In the genomic region with DNA sequence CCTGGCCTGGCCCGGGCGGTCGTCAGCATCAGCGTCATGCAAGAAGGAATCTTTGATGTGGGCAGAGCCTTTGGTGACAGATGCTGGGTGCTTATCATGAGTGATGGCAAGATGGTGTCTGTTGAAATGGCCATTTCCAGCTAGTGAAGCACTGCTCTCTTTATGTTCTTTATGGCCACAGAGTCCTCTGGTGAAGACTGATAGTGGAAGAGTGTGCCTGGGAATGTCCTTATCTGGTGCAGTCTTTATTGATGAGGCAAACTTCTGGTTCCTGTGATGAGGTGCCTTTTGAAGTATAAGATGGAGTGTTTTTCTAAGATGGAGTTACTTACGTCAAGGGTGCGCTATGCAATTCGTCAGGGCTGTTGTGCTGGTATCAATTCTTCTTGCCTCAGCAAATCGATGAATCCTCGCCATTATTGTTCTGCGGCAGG, we compare ENCODE assay signal across 1 cellular context.
TF ChIP-seq lines count a peak whose summit lies in the region.

No MANE protein-coding gene starts in this region.

TF ChIP-seq in K562, 482 proteins besides CTCF, POLR2A, EP300 and RAD21 (continued from another document and continues in another):
- TF ChIP-seq CBX1 (IDR thresholded peaks at IDR 0.05; ENCODE audit: low read depth) (no peak), GATAD2B (IDR thresholded peaks at IDR 0.05; ENCODE audit: borderline replicate concordance) (no peak), CREM (IDR thresholded peaks at IDR 0.05; ENCODE audit: low read depth) (peak; percentile 55), LEF1 (IDR thresholded peaks at IDR 0.05) (peak; percentile 95), RCOR1 (IDR thresholded peaks at IDR 0.05; ENCODE audit: borderline replicate concordance in 1 of 2, low read depth in 2 of 2, low read length in 2 of 2) (peak in 1 of 2 experiments; percentile 56; a peak in 1 of 4 replicates), POLR2H (tag; IDR thresholded peaks at IDR 0.05; ENCODE audit: low read depth) (no peak), ZNF311 (CRISPR knock-in tag; IDR thresholded peaks at IDR 0.05) (peak; percentile 97), U2AF2 (optimal IDR thresholded peaks at IDR 0.05; ENCODE audit: low read depth, low read length) (no peak), SMARCE1 (IDR thresholded peaks at IDR 0.05) (0 out of 2 replicates have a peak, but pooled peaks have one; percentile 21), MTF1 (CRISPR knock-in tag; IDR thresholded peaks at IDR 0.05; ENCODE audit: borderline replicate concordance) (no peak), TBL1XR1 (IDR thresholded peaks at IDR 0.05; ENCODE audit: low read length in 2 of 2) (no peak), ZNF324 (CRISPR knock-in tag; IDR thresholded peaks at IDR 0.05) (0 out of 2 replicates have a peak, but pooled peaks have one; percentile 29), FOSL1 (tag; conservative IDR thresholded peaks at IDR 0.05) (peak; percentile 46), MIER1 (IDR thresholded peaks at IDR 0.05; ENCODE audit: low read depth) (no peak), SMAD3 (CRISPR knock-in tag; conservative IDR thresholded peaks at IDR 0.05) (peak; percentile 77), ZNF644 (tag; IDR thresholded peaks at IDR 0.05; ENCODE audit: low read depth) (peak; percentile 73), ZBTB12 (CRISPR knock-in tag; IDR thresholded peaks at IDR 0.05) (peak; percentile 72), CHAMP1 (IDR thresholded peaks at IDR 0.05) (no peak), SAP30 (IDR thresholded peaks at IDR 0.05; ENCODE audit: borderline replicate concordance, insufficient read depth, low read depth, low read length, poor library complexity, severe bottlenecking) (no peak), KDM1A (IDR thresholded peaks at IDR 0.05) (peak; percentile 63 to 68), TCF3 (CRISPR knock-in tag; IDR thresholded peaks at IDR 0.05) (peak; percentile 95), ZNF695 (CRISPR knock-in tag; IDR thresholded peaks at IDR 0.05) (0 out of 2 replicates have a peak, but pooled peaks have one; percentile 47), JUN (IDR thresholded peaks at IDR 0.05; ENCODE audit: borderline replicate concordance, low read depth, low read length) (no peak), JUN (CRISPR knock-in tag; IDR thresholded peaks at IDR 0.05; ENCODE audit: borderline replicate concordance) (peak; percentile 47; the same call in 1 of the 2 replicates), ZKSCAN3 (CRISPR knock-in tag; IDR thresholded peaks at IDR 0.05) (no peak), KLF16 (IDR thresholded peaks at IDR 0.05) (peak; percentile 79), TRIM24 (IDR thresholded peaks at IDR 0.05) (peak; percentile 64 to 73; a peak in 3 of 4 replicates), CREB1 (IDR thresholded peaks at IDR 0.05) (peak; percentile 49), CREB1 (CRISPR knock-in tag; IDR thresholded peaks at IDR 0.05) (peak; percentile 29; the same call in 1 of the 2 replicates), IFI16 (CRISPR knock-in tag; IDR thresholded peaks at IDR 0.05) (peak; percentile 75), LARP7 (IDR thresholded peaks at IDR 0.05) (no peak), ZBTB17 (CRISPR knock-in tag; IDR thresholded peaks at IDR 0.05) (peak; percentile 93), SNAPC5 (CRISPR knock-in tag; IDR thresholded peaks at IDR 0.05) (no peak), CTCFL (IDR thresholded peaks at IDR 0.05; ENCODE audit: borderline replicate concordance, insufficient read depth, low read depth, low read length, poor library complexity, severe bottlenecking) (no peak), TAL1 (IDR thresholded peaks at IDR 0.05) (peak; percentile 92), CHD1 (IDR thresholded peaks at IDR 0.05; ENCODE audit: low read length) (no peak), KLF6 (CRISPR knock-in tag; IDR thresholded peaks at IDR 0.05; ENCODE audit: borderline replicate concordance) (peak; percentile 35; the same call in 1 of the 2 replicates), ELF4 (CRISPR knock-in tag; IDR thresholded peaks at IDR 0.05) (peak; percentile 72; the same call in 1 of the 2 replicates), SPI1 (IDR thresholded peaks at IDR 0.05; ENCODE audit: borderline replicate concordance, low read depth, low read length) (no peak), YY1 (IDR thresholded peaks at IDR 0.05; ENCODE audit: borderline replicate concordance in 1 of 3, control insufficient read depth in 1 of 3, extremely low read depth in 1 of 3, insufficient read depth in 3 of 3, insufficient read length in 1 of 3, insufficient replicate concordance in 2 of 3, low read depth in 1 of 3, low read length in 2 of 3) (peak in 1 of 3 experiments; percentile 18), LCOR (CRISPR knock-in tag; IDR thresholded peaks at IDR 0.05) (peak; percentile 84; the same call in 1 of the 2 replicates)
- TF ChIP-seq, protein P1, sequence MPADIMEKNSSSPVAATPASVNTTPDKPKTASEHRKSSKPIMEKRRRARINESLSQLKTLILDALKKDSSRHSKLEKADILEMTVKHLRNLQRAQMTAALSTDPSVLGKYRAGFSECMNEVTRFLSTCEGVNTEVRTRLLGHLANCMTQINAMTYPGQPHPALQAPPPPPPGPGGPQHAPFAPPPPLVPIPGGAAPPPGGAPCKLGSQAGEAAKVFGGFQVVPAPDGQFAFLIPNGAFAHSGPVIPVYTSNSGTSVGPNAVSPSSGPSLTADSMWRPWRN (IDR thresholded peaks at IDR 0.05; ENCODE audit: low read depth), result peak; percentile 85
- TF ChIP-seq, protein P2, sequence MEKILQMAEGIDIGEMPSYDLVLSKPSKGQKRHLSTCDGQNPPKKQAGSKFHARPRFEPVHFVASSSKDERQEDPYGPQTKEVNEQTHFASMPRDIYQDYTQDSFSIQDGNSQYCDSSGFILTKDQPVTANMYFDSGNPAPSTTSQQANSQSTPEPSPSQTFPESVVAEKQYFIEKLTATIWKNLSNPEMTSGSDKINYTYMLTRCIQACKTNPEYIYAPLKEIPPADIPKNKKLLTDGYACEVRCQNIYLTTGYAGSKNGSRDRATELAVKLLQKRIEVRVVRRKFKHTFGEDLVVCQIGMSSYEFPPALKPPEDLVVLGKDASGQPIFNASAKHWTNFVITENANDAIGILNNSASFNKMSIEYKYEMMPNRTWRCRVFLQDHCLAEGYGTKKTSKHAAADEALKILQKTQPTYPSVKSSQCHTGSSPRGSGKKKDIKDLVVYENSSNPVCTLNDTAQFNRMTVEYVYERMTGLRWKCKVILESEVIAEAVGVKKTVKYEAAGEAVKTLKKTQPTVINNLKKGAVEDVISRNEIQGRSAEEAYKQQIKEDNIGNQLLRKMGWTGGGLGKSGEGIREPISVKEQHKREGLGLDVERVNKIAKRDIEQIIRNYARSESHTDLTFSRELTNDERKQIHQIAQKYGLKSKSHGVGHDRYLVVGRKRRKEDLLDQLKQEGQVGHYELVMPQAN (IDR thresholded peaks at IDR 0.05; ENCODE audit: borderline replicate concordance), result no peak
- TF ChIP-seq, protein P3, sequence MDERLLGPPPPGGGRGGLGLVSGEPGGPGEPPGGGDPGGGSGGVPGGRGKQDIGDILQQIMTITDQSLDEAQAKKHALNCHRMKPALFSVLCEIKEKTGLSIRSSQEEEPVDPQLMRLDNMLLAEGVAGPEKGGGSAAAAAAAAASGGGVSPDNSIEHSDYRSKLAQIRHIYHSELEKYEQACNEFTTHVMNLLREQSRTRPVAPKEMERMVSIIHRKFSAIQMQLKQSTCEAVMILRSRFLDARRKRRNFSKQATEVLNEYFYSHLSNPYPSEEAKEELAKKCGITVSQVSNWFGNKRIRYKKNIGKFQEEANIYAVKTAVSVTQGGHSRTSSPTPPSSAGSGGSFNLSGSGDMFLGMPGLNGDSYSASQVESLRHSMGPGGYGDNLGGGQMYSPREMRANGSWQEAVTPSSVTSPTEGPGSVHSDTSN (CRISPR knock-in tag; IDR thresholded peaks at IDR 0.05; ENCODE audit: low read depth), result 0 out of 2 replicates have a peak, but pooled peaks have one; percentile 5
- TF ChIP-seq, protein P3 (tag; conservative IDR thresholded peaks at IDR 0.05; ENCODE audit: low read depth), result peak; percentile 56; the same call in 1 of the 2 replicates
- TF ChIP-seq, protein P4, sequence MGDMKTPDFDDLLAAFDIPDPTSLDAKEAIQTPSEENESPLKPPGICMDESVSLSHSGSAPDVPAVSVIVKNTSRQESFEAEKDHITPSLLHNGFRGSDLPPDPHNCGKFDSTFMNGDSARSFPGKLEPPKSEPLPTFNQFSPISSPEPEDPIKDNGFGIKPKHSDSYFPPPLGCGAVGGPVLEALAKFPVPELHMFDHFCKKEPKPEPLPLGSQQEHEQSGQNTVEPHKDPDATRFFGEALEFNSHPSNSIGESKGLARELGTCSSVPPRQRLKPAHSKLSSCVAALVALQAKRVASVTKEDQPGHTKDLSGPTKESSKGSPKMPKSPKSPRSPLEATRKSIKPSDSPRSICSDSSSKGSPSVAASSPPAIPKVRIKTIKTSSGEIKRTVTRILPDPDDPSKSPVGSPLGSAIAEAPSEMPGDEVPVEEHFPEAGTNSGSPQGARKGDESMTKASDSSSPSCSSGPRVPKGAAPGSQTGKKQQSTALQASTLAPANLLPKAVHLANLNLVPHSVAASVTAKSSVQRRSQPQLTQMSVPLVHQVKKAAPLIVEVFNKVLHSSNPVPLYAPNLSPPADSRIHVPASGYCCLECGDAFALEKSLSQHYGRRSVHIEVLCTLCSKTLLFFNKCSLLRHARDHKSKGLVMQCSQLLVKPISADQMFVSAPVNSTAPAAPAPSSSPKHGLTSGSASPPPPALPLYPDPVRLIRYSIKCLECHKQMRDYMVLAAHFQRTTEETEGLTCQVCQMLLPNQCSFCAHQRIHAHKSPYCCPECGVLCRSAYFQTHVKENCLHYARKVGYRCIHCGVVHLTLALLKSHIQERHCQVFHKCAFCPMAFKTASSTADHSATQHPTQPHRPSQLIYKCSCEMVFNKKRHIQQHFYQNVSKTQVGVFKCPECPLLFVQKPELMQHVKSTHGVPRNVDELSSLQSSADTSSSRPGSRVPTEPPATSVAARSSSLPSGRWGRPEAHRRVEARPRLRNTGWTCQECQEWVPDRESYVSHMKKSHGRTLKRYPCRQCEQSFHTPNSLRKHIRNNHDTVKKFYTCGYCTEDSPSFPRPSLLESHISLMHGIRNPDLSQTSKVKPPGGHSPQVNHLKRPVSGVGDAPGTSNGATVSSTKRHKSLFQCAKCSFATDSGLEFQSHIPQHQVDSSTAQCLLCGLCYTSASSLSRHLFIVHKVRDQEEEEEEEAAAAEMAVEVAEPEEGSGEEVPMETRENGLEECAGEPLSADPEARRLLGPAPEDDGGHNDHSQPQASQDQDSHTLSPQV (IDR thresholded peaks at IDR 0.05), result peak; percentile 68
- TF ChIP-seq, protein P5, sequence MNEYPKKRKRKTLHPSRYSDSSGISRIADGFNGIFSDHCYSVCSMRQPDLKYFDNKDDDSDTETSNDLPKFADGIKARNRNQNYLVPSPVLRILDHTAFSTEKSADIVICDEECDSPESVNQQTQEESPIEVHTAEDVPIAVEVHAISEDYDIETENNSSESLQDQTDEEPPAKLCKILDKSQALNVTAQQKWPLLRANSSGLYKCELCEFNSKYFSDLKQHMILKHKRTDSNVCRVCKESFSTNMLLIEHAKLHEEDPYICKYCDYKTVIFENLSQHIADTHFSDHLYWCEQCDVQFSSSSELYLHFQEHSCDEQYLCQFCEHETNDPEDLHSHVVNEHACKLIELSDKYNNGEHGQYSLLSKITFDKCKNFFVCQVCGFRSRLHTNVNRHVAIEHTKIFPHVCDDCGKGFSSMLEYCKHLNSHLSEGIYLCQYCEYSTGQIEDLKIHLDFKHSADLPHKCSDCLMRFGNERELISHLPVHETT (CRISPR knock-in tag; conservative IDR thresholded peaks at IDR 0.05 in 1 of 2, IDR thresholded peaks at IDR 0.05 in 1 of 2), result peak in 1 of 2 experiments; percentile 71; a peak in 1 of 4 replicates
